9 cellular contexts compared by ENCODE assay signal in genomic region chr7:90210925-90211324, GRCh38. TPM values are rescaled to one million over a fixed set of nuclear protein-coding genes. Genes with fewer than 3 reads are reported as not detected.
DNase-seq lines count a peak whose midpoint lies in the region; ATAC-seq and TF ChIP-seq lines count a peak whose summit lies in the region.
"Had no signal": no experiment of that assay in that cellular context is flagged by ENCODE, and none has a peak within 500 bp of the region (broad histone marks: within the 10 kb centered on the region; RNA-seq: fewer than 3 reads in every experiment).

No MANE protein-coding gene starts in this region.

- H3K36me3 ChIP-seq in mammary epithelial cell (ENCODE audit: insufficient read depth, low read length), result no peaks in the 10 kb centered on the region
- no peaks in the 10 kb centered on the region for H3K36me3 ChIP-seq in right lobe of liver
- no peaks in the 10 kb centered on the region for H3K36me3 ChIP-seq in tibial nerve
- H3K36me3 ChIP-seq: BLaER1 treated with 17β-estradiol and CSF1 and Interleukin-3, amounts not matched to agents 10 nM and 100 nM had no signal

- no peaks in the 10 kb centered on the region for H3K27me3 ChIP-seq in mammary epithelial cell (ENCODE audit: insufficient read depth, low read length)
- no peaks in the 10 kb centered on the region for H3K27me3 ChIP-seq in right lobe of liver
- H3K27me3 ChIP-seq in tibial nerve, result no peaks in the 10 kb centered on the region
- H3K27me3 ChIP-seq: BLaER1 treated with 17β-estradiol and CSF1 and Interleukin-3, amounts not matched to agents 10 nM and 100 nM had no signal

- H3K79me2 ChIP-seq in mammary epithelial cell (ENCODE audit: insufficient read depth, low read length), result peaks cover 5% of the 10 kb centered on the region

- H3K9me3 Mint-ChIP-seq in T-helper 2 cell treated with Interferon-gamma antibody and Interleukin-4, amounts not matched to agents 5 μg/mL and 100 μg/mL, for 36 hours, result no peaks in the 10 kb centered on the region

- H3K4me3 ChIP-seq in mammary epithelial cell (replicated peaks in 1 of 3; ENCODE audit: insufficient read depth in 1 of 3, low read depth in 2 of 3, low read length in 3 of 3), result peak overlapping the region in 2 of 3 experiments; percentile 55 to 77
- peak overlapping the region; percentile 51 to 76 (median 74) for H3K4me3 ChIP-seq in right lobe of liver
- H3K4me3 ChIP-seq in tibial nerve, result peak overlapping the region; percentile 49 to 63 (median 60)
- H3K4me3 ChIP-seq: BLaER1 treated with 17β-estradiol and CSF1 and Interleukin-3, amounts not matched to agents 10 nM and 100 nM had no signal

- H3K9me3 ChIP-seq in mammary epithelial cell (replicated peaks; ENCODE audit: insufficient read depth, low read length) (no peaks in the 10 kb centered on the region), right lobe of liver (no peaks in the 10 kb centered on the region), tibial nerve (no peaks in the 10 kb centered on the region)

- in situ Hi-C loops in mammary epithelial cell (cut with MboI; ENCODE audit: low sequenced_read_pairs in 2 of 2), result no loop called here

- TSS peak; percentile 59 for BruUV-seq in mammary epithelial cell (replicated peaks; lab: Mats Ljungman, UMichigan)

- H3K4me2 ChIP-seq in mammary epithelial cell (ENCODE audit: insufficient read depth, low read depth, low read length), result peak overlapping the region; percentile 89
- H3K4me2 ChIP-seq: BLaER1 treated with 17β-estradiol and CSF1 and Interleukin-3, amounts not matched to agents 10 nM and 100 nM had no signal

- no peaks in the 10 kb centered on the region for H4K20me1 ChIP-seq in mammary epithelial cell (ENCODE audit: insufficient read depth, low read length)
- H4K20me1 ChIP-seq: BLaER1 treated with 17β-estradiol and CSF1 and Interleukin-3, amounts not matched to agents 10 nM and 100 nM had no signal

- ATAC-seq in right lobe of liver, result peak; percentile 45 to 65 (median 48)

- dilution Hi-C loops in mammary epithelial cell (cut with HindIII; ENCODE audit: low sequenced_read_pairs), result no loop called here

- no peak for TF ChIP-seq EP300 in tibial nerve (IDR thresholded peaks at IDR 0.05)

- TF ChIP-seq POLR2A in right lobe of liver (IDR thresholded peaks at IDR 0.05), result no peak
- TF ChIP-seq POLR2A in tibial nerve (IDR thresholded peaks at IDR 0.05), result no peak

- H3K4me3 Mint-ChIP-seq in T-helper 2 cell treated with Interferon-gamma antibody and Interleukin-4, amounts not matched to agents 5 μg/mL and 100 μg/mL, for 36 hours, result peak overlapping the region; percentile 19

- intact Hi-C loops in mammary epithelial cell (cut with micrococcal nuclease), result loop anchor here (1.0 to 2.0 kb wide), 2 partner anchors 32 to 57 kb away; partner anchors contain the start of gene STEAP1
- intact Hi-C loops in right lobe of liver (cut with DNase I), result no loop called here

- H3K27me3 Mint-ChIP-seq in T-helper 2 cell treated with Interferon-gamma antibody and Interleukin-4, amounts not matched to agents 5 μg/mL and 100 μg/mL, for 36 hours (ENCODE audit: low read depth), result peaks cover 28% of the 10 kb centered on the region

- CTCF ChIA-PET in mammary epithelial cell (lab: Charles Lee; ENCODE audit: low non-redundant PET), result interaction anchor here (0.5 to 1.6 kb wide), 7 partner anchors 31 to 331 kb away, joined by 3 to 16 read pairs (median 4); partner anchors contain the start of gene STEAP1

- no peak overlapping the region for H3K27ac Mint-ChIP-seq in T-helper 2 cell treated with Interferon-gamma antibody and Interleukin-4, amounts not matched to agents 5 μg/mL and 100 μg/mL, for 36 hours

- H3K27ac ChIP-seq in mammary epithelial cell (ENCODE audit: insufficient read depth, low read depth, low read length) (peak overlapping the region; percentile 51), right lobe of liver (peak overlapping the region; percentile 66 to 93 (median 84)), tibial nerve (peak overlapping the region; percentile 58 to 87 (median 79))
- H3K27ac ChIP-seq: BLaER1 treated with 17β-estradiol and CSF1 and Interleukin-3, amounts not matched to agents 10 nM and 100 nM had no signal

- H3K4me1 ChIP-seq in mammary epithelial cell (ENCODE audit: insufficient read depth, low read length) (peaks cover 13% of the 10 kb centered on the region), right lobe of liver (peaks cover 0 to 7% (median 2%) of the 10 kb centered on the region in 4 donors), tibial nerve (peaks cover 0 to 42% (median 0%) of the 10 kb centered on the region in 4 donors)
- H3K4me1 ChIP-seq: BLaER1 treated with 17β-estradiol and CSF1 and Interleukin-3, amounts not matched to agents 10 nM and 100 nM had no signal

- H2AFZ ChIP-seq in mammary epithelial cell (ENCODE audit: low read depth, low read length), result peak overlapping the region; percentile 99

- H3K4me1 Mint-ChIP-seq in T-helper 2 cell treated with Interferon-gamma antibody and Interleukin-4, amounts not matched to agents 5 μg/mL and 100 μg/mL, for 36 hours (ENCODE audit: low read depth), result no peaks in the 10 kb centered on the region

- no peaks in the 10 kb centered on the region for H3K36me3 Mint-ChIP-seq in T-helper 2 cell treated with Interferon-gamma antibody and Interleukin-4, amounts not matched to agents 5 μg/mL and 100 μg/mL, for 36 hours (ENCODE audit: low read depth)

- H3K9ac ChIP-seq in mammary epithelial cell (ENCODE audit: insufficient read depth, low read length), result peak overlapping the region; percentile 72
- H3K9ac ChIP-seq: BLaER1 treated with 17β-estradiol and CSF1 and Interleukin-3, amounts not matched to agents 10 nM and 100 nM had no signal

- no peak for DNase-seq in T-helper 2 cell treated with Interferon-gamma antibody and Interleukin-4, amounts not matched to agents 5 μg/mL and 100 μg/mL, for 36 hours (ENCODE audit: low spot score)
- DNase-seq in T-helper 2 cell (no peak), mammary epithelial cell (no peak), right lobe of liver (peak in 2 of 3 donors; percentile 40 to 61), tibial nerve (ENCODE audit: low spot score in 2 of 2) (peak in 1 of 2 donors; percentile 14), NCI-H82 treated with DMSO at 0.1 percent for 48 hours (lab: John Stamatoyannopoulos, UW; ENCODE audit: unreplicated experiment) (no peak), superior temporal gyrus (ENCODE audit: extremely low spot score) (no peak), NCI-H2196 (lab: John Stamatoyannopoulos, UW; ENCODE audit: unreplicated experiment) (no peak)

- TF ChIP-seq CTCF in mammary epithelial cell (conservative IDR thresholded peaks at IDR 0.05 in 1 of 2, IDR thresholded peaks at IDR 0.05 in 1 of 2; ENCODE audit: extremely low read depth in 1 of 2, insufficient read depth in 1 of 2, low read depth in 1 of 2, low read length in 2 of 2) (no peak), right lobe of liver (IDR thresholded peaks at IDR 0.05) (no peak), tibial nerve (IDR thresholded peaks at IDR 0.05) (no peak)

- 26% methylated on average over 11 of the region's 11 CpGs for WGBS in mammary epithelial cell (ENCODE audit: low coverage, missing lambda C conversion rate)
- WGBS in right lobe of liver (ENCODE audit: insufficient coverage, low coverage, low lambda C conversion rate, missing lambda C conversion rate), result 10% methylated on average over 11 of the region's 11 CpGs
- 27 to 28% methylated on average over 11 of the region's 11 CpGs for WGBS in tibial nerve, 2 donors

RNA-seq across cellular contexts. Expression of gene STEAP2, which starts 0.6 kb away (rescaled TPM):
- total RNA-seq in mammary epithelial cell (10 to 100 TPM in 1 of 2 donors, 1 to 10 TPM in 1; 9.2 to 10.9 TPM), right lobe of liver (1 to 10 TPM; 1.5 to 9.8 (median 5.3) TPM), tibial nerve (10 to 100 TPM; 17.3 to 61.5 (median 20.6) TPM)
- 4.9 TPM for polyA plus RNA-seq in mammary epithelial cell
- polyA minus RNA-seq in mammary epithelial cell, result 12.1 TPM

RNA-seq across cellular contexts. Expression of gene CFAP69, which starts 34.0 kb away (rescaled TPM):
- total RNA-seq in mammary epithelial cell, result 1 to 10 TPM; 1.7 to 5.0 TPM
- polyA plus RNA-seq in mammary epithelial cell, result 0.48 TPM
- polyA minus RNA-seq in mammary epithelial cell, result 3.3 TPM
- total RNA-seq in right lobe of liver, result 1 to 10 TPM; 1.7 to 8.2 (median 3.8) TPM
- total RNA-seq in tibial nerve, result 10 to 100 TPM; 18.9 to 51.1 (median 22.0) TPM

RNA-seq across cellular contexts. Expression of gene STEAP1, which starts 56.7 kb away (rescaled TPM):
- total RNA-seq in mammary epithelial cell (10 to 100 TPM in 1 of 2 donors, 1 to 10 TPM in 1; 5.0 to 15.3 TPM), right lobe of liver (10 to 100 TPM in 5 of 6 experiments, 1 to 10 TPM in 1; 5.0 to 60.4 (median 37.1) TPM), tibial nerve (10 to 100 TPM in 1 of 4 donors, 1 to 10 TPM in 3; 3.1 to 38.7 (median 4.1) TPM)
- polyA plus RNA-seq in mammary epithelial cell, result 22.8 TPM
- 2.9 TPM for polyA minus RNA-seq in mammary epithelial cell

Comparison
In these comparisons a context has a peak if more than half of its experiments do, and no peak if none do; other contexts are left out.
1. DNase-seq: peak in right lobe of liver (2 of 3); none in T-helper 2 cell treated with Interferon-gamma antibody and Interleukin-4, amounts not matched to agents 5 μg/mL and 100 μg/mL, for 36 hours (single experiment), T-helper 2 cell (0 of 5), mammary epithelial cell (single experiment), NCI-H82 treated with DMSO at 0.1 percent for 48 hours (single experiment), superior temporal gyrus (single experiment) and NCI-H2196 (single experiment).
2. Peak in every context shown above with its lines, with median percentiles within 50 percentile points of each other: H3K27ac ChIP-seq and H3K4me3 ChIP-seq.